ENCODE assay signal across 3 cellular contexts in the genomic region with DNA sequence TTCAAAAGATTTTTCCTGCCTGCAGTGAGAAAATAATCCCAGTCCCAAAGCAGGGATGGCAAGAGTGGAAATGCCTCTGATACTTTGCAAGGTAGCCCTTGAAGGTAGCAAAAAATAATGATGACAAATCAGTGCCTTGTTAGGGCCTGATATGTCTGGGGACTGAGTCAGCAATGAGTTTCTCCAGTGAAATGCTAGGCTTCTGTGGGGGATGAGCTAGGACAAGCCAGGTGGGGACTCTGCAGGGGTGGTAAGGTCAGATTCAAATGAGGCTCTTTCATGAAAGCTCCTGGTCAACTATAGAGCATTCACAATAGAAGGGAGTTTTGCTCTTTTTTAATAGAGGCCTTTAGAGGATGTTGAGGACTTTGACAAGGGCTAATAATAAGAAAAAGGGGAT.
TF ChIP-seq lines count a peak whose summit lies in the region.

No MANE protein-coding gene starts in this region.

TF ChIP-seq in SK-N-SH, 30 proteins besides CTCF, POLR2A, EP300 and RAD21 (continues in another document):
- TF ChIP-seq SIN3A (IDR thresholded peaks at IDR 0.05; ENCODE audit: borderline replicate concordance, low read depth, low read length), result no peak
- peak; percentile 62; the same call in 1 of the 2 replicates for TF ChIP-seq RXRA (IDR thresholded peaks at IDR 0.05; ENCODE audit: borderline replicate concordance, low read depth)
- TF ChIP-seq USF1 (IDR thresholded peaks at IDR 0.05; ENCODE audit: borderline replicate concordance, low read depth), result no peak
- TF ChIP-seq EZH2phosphoT487 (IDR thresholded peaks at IDR 0.05; ENCODE audit: borderline replicate concordance, low read depth), result no peak
- peak; percentile 50; the same call in 1 of the 2 replicates for TF ChIP-seq NFIC (IDR thresholded peaks at IDR 0.05; ENCODE audit: borderline replicate concordance)
- no peak for TF ChIP-seq FOXJ3 (CRISPR knock-in tag; IDR thresholded peaks at IDR 0.05)
- TF ChIP-seq JUND (IDR thresholded peaks at IDR 0.05), result peak; percentile 71
- TF ChIP-seq GABPA (IDR thresholded peaks at IDR 0.05; ENCODE audit: low read depth), result no peak
- no peak for TF ChIP-seq IRF3 (IDR thresholded peaks at IDR 0.05; ENCODE audit: low read depth, low read length)
- no peak for TF ChIP-seq ELF1 (IDR thresholded peaks at IDR 0.05)
- no peak for TF ChIP-seq POLR2AphosphoS5 (IDR thresholded peaks at IDR 0.05; ENCODE audit: low read depth, low read length)
- TF ChIP-seq FOSL2 (IDR thresholded peaks at IDR 0.05; ENCODE audit: borderline replicate concordance, low read depth), result peak; percentile 81; the same call in 1 of the 2 replicates
- no peak for TF ChIP-seq TAF1 (IDR thresholded peaks at IDR 0.05; ENCODE audit: borderline replicate concordance, low read depth, low read length)
- no peak for TF ChIP-seq MEF2A (IDR thresholded peaks at IDR 0.05; ENCODE audit: borderline replicate concordance, low read depth)
- no peak for TF ChIP-seq ZBTB33 (IDR thresholded peaks at IDR 0.05; ENCODE audit: borderline replicate concordance, low read depth)
- peak; percentile 76 for TF ChIP-seq TCF12 (IDR thresholded peaks at IDR 0.05)
- TF ChIP-seq MAX (IDR thresholded peaks at IDR 0.05; ENCODE audit: low read depth), result 0 out of 2 replicates have a peak, but pooled peaks have one; percentile 19

TF ChIP-seq in SK-N-SH treated with all-trans-retinoic acid at 6 μM for 48 hours, 23 proteins besides CTCF, POLR2A, EP300 and RAD21:
- TF ChIP-seq CSRNP3 (CRISPR knock-in tag; IDR thresholded peaks at IDR 0.05) (no peak), CSDC2 (CRISPR knock-in tag; IDR thresholded peaks at IDR 0.05) (no peak), OSR1 (CRISPR knock-in tag; IDR thresholded peaks at IDR 0.05) (no peak), ARNTL (CRISPR knock-in tag; IDR thresholded peaks at IDR 0.05; ENCODE audit: borderline replicate concordance, low read depth) (no peak), TCF4 (CRISPR knock-in tag; IDR thresholded peaks at IDR 0.05; ENCODE audit: borderline replicate concordance) (no peak), TSHZ2 (CRISPR knock-in tag; IDR thresholded peaks at IDR 0.05) (no peak), TOX (CRISPR knock-in tag; IDR thresholded peaks at IDR 0.05; ENCODE audit: borderline replicate concordance) (no peak)
- TF ChIP-seq, protein P1, sequence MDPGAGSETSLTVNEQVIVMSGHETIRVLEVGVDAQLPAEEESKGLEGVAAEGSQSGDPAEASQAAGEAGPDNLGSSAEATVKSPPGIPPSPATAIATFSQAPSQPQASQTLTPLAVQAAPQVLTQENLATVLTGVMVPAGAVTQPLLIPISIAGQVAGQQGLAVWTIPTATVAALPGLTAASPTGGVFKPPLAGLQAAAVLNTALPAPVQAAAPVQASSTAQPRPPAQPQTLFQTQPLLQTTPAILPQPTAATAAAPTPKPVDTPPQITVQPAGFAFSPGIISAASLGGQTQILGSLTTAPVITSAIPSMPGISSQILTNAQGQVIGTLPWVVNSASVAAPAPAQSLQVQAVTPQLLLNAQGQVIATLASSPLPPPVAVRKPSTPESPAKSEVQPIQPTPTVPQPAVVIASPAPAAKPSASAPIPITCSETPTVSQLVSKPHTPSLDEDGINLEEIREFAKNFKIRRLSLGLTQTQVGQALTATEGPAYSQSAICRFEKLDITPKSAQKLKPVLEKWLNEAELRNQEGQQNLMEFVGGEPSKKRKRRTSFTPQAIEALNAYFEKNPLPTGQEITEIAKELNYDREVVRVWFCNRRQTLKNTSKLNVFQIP (CRISPR knock-in tag; IDR thresholded peaks at IDR 0.05; ENCODE audit: borderline replicate concordance, low read depth), result no peak

TF ChIP-seq in IMR-90, 13 proteins besides CTCF, POLR2A, EP300 and RAD21:
- TF ChIP-seq ELK1 (IDR thresholded peaks at IDR 0.05; ENCODE audit: borderline replicate concordance, low read depth, low read length) (no peak), USF2 (IDR thresholded peaks at IDR 0.05; ENCODE audit: low read depth, low read length) (no peak), MAFK (IDR thresholded peaks at IDR 0.05; ENCODE audit: low read depth, low read length) (peak; percentile 20; the same call in 1 of the 2 replicates)
